27 cellular contexts compared by ENCODE assay signal in genomic region chr11:16350125-16350524, GRCh38.
"Had no signal": no experiment of that assay in that cellular context is flagged by ENCODE, and none has a peak within 500 bp of the region (broad histone marks: within the 10 kb centered on the region; RNA-seq: fewer than 3 reads in every experiment).

No MANE protein-coding gene starts in this region.

- ATAC-seq: natural killer cell; right cardiac atrium; sciatic nerve; stimulated activated naive B cell treated with anti-CD40 and anti-IgM and Interleukin-4, amounts not matched to agents 10 μg/mL and 1 μg/mL and 100 μg/mL, for 72 hours; stimulated activated naive CD8-positive, alpha-beta T cell treated with anti-CD3 and anti-CD28 coated beads, Interleukin-15, Interleukin-2, amounts not matched to agents 100 U/mL and 50 U/mL, for 24 hours had no signal

- H2AFZ ChIP-seq: neural progenitor cell, parathyroid adenoma had no signal

- H3K9ac ChIP-seq: neural progenitor cell, parathyroid adenoma had no signal

- H3K4me2 ChIP-seq: neural progenitor cell had no signal

- H3K27me3 ChIP-seq: neutrophil, stomach, testis, thyroid gland, transverse colon, upper lobe of left lung, vagina had no signal

- H3K27ac ChIP-seq: left ventricle myocardium inferior, neural progenitor cell, neutrophil, parathyroid adenoma, skin epidermis, stomach, testis, thyroid gland, transverse colon, upper lobe of left lung, vagina had no signal

- H3K4me3 ChIP-seq: left ventricle myocardium inferior, lung, neural progenitor cell, skin epidermis, stomach, testis, thyroid gland, transverse colon, upper lobe of left lung, vagina had no signal

- H3K79me2 ChIP-seq: parathyroid adenoma had no signal

- H3K4me1 ChIP-seq: neural progenitor cell, parathyroid adenoma, stomach, testis, thyroid gland, upper lobe of left lung, vagina had no signal

- H3K9me3 ChIP-seq: left ventricle myocardium inferior, neutrophil, stomach, testis, thyroid gland, transverse colon, upper lobe of left lung, vagina had no signal

- DNase-seq: islet precursor cell; left ventricle myocardium inferior; mesendoderm; naive B cell; natural killer cell; nephron progenitor cell; occipital lobe; retina; right cardiac atrium; stimulated activated CD4-positive, alpha-beta T cell treated with anti-CD3 and anti-CD28 coated beads, Interleukin-12 subunit alpha, Interleukin-12 subunit beta, amount 100 ng/mL, for 4 hours; stimulated activated CD4-positive, alpha-beta T cell treated with anti-CD3 and anti-CD28 coated beads, Interleukin-15, amount 100 ng/mL, for 24 hours; stimulated activated CD4-positive, alpha-beta T cell treated with anti-CD3 and anti-CD28 coated beads, Interleukin-2, amount 100 ng/mL, for 24 hours; stimulated activated CD4-positive, alpha-beta T cell treated with anti-CD3 and anti-CD28 coated beads, Interleukin-4, amount 100 ng/mL, for 1 hour; stimulated activated naive B cell treated with anti-CD40 and anti-IgM and Interleukin-4, amounts not matched to agents 10 μg/mL and 1 μg/mL and 100 μg/mL, for 72 hours; stimulated activated naive CD8-positive, alpha-beta T cell treated with anti-CD3 and anti-CD28 coated beads, Interleukin-15, Interleukin-2, amounts not matched to agents 100 U/mL and 50 U/mL, for 24 hours; stomach; testis; thyroid gland; transverse colon; upper lobe of left lung had no signal

- H3K36me3 ChIP-seq: left ventricle myocardium inferior, neural progenitor cell, neutrophil, stomach, thyroid gland, transverse colon, upper lobe of left lung, vagina had no signal
